Comparison of ENCODE assay signal across 2 cellular contexts in genomic region chr2:37005118-37005868, GRCh38.
A peak's percentile ranks its signal among the peaks of the same experiment; 100 is the strongest.
TF ChIP-seq lines count a peak whose summit lies in the region.

No MANE protein-coding gene starts in this region.

TF ChIP-seq in GM12878, 131 proteins besides CTCF, POLR2A, EP300 and RAD21 (continues in another document):
- no peak for TF ChIP-seq ZNF622 (IDR thresholded peaks at IDR 0.05)
- TF ChIP-seq IKZF1 (conservative IDR thresholded peaks at IDR 0.05): 0 out of 2 replicates have a peak, but pooled peaks have one; percentile 23
- TF ChIP-seq MTA2 (IDR thresholded peaks at IDR 0.05; ENCODE audit: low read depth): peak; percentile 54
- peak; percentile 50 for TF ChIP-seq BCL11A (IDR thresholded peaks at IDR 0.05; ENCODE audit: low read depth, low read length)
- TF ChIP-seq PAX5 (IDR thresholded peaks at IDR 0.05; ENCODE audit: borderline replicate concordance, low read depth, low read length): peak; percentile 57; the same call in 1 of the 2 replicates
- peak; percentile 54; the same call in 1 of the 2 replicates for TF ChIP-seq YY1 (IDR thresholded peaks at IDR 0.05; ENCODE audit: low read depth, low read length)
- no peak for TF ChIP-seq CBX5 (IDR thresholded peaks at IDR 0.05; ENCODE audit: low read depth)
- peak; percentile 98 for TF ChIP-seq MEF2A (IDR thresholded peaks at IDR 0.05; ENCODE audit: insufficient read depth, low read depth, low read length)
- TF ChIP-seq IKZF2 (IDR thresholded peaks at IDR 0.05): peak; percentile 58 to 64; a peak in 3 of 4 replicates
- peak; percentile 89; the same call in 1 of the 2 replicates for TF ChIP-seq MTA3 (IDR thresholded peaks at IDR 0.05; ENCODE audit: borderline replicate concordance, low read length)
- TF ChIP-seq SMC3 (IDR thresholded peaks at IDR 0.05; ENCODE audit: borderline replicate concordance, low read length): peak; percentile 33; the same call in 1 of the 2 replicates
- no peak for TF ChIP-seq RELA (IDR thresholded peaks at IDR 0.05; ENCODE audit: borderline replicate concordance, partially characterized antibody)
- peak; percentile 55; the same call in 1 of the 2 replicates for TF ChIP-seq EED (IDR thresholded peaks at IDR 0.05; ENCODE audit: low read depth)
- no peak for TF ChIP-seq IRF4 (IDR thresholded peaks at IDR 0.05; ENCODE audit: low read depth, low read length)
- TF ChIP-seq SRF (IDR thresholded peaks at IDR 0.05; ENCODE audit: low read depth in 2 of 2, low read length in 2 of 2): no peak
- TF ChIP-seq BHLHE40 (IDR thresholded peaks at IDR 0.05; ENCODE audit: borderline replicate concordance in 1 of 2, low read depth in 2 of 2, low read length in 1 of 2): peak; percentile 53 to 64; a peak in 2 of 4 replicates
- TF ChIP-seq ZNF592 (IDR thresholded peaks at IDR 0.05): no peak
- TF ChIP-seq ZNF207 (IDR thresholded peaks at IDR 0.05; ENCODE audit: borderline replicate concordance): no peak
- TF ChIP-seq RUNX3 (IDR thresholded peaks at IDR 0.05; ENCODE audit: low read length): peak; percentile 98
- no peak for TF ChIP-seq BCL3 (IDR thresholded peaks at IDR 0.05; ENCODE audit: borderline replicate concordance, insufficient read depth, low read depth, low read length, poor library complexity, severe bottlenecking)
- peak; percentile 95 for TF ChIP-seq MEF2B (IDR thresholded peaks at IDR 0.05; ENCODE audit: partially characterized antibody, poor library complexity, severe bottlenecking)
- no peak for TF ChIP-seq RELB (IDR thresholded peaks at IDR 0.05; ENCODE audit: low read depth)
- TF ChIP-seq CEBPB (IDR thresholded peaks at IDR 0.05; ENCODE audit: borderline replicate concordance in 1 of 2, low read depth in 2 of 2, low read length in 2 of 2): no peak; a peak in 1 of 4 replicates
- TF ChIP-seq FOXK2 (IDR thresholded peaks at IDR 0.05): no peak
- 0 out of 2 replicates have a peak, but pooled peaks have one; percentile 80 for TF ChIP-seq RCOR1 (conservative IDR thresholded peaks at IDR 0.05; ENCODE audit: low read depth, low read length)
- peak; percentile 92 for TF ChIP-seq TBL1XR1 (IDR thresholded peaks at IDR 0.05; ENCODE audit: low read depth, low read length)

TF ChIP-seq in HepG2, 621 proteins besides CTCF, POLR2A, EP300 and RAD21:
- TF ChIP-seq STAG1 (CRISPR knock-in tag; IDR thresholded peaks at IDR 0.05) (peak; percentile 68), SMC3 (IDR thresholded peaks at IDR 0.05; ENCODE audit: low read length) (peak; percentile 47; the same call in 1 of the 2 replicates)
- TF ChIP-seq, protein P1, sequence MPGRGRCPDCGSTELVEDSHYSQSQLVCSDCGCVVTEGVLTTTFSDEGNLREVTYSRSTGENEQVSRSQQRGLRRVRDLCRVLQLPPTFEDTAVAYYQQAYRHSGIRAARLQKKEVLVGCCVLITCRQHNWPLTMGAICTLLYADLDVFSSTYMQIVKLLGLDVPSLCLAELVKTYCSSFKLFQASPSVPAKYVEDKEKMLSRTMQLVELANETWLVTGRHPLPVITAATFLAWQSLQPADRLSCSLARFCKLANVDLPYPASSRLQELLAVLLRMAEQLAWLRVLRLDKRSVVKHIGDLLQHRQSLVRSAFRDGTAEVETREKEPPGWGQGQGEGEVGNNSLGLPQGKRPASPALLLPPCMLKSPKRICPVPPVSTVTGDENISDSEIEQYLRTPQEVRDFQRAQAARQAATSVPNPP (CRISPR knock-in tag; IDR thresholded peaks at IDR 0.05): no peak
